Comparison of ENCODE assay signal across 19 cellular contexts in the genomic region with DNA sequence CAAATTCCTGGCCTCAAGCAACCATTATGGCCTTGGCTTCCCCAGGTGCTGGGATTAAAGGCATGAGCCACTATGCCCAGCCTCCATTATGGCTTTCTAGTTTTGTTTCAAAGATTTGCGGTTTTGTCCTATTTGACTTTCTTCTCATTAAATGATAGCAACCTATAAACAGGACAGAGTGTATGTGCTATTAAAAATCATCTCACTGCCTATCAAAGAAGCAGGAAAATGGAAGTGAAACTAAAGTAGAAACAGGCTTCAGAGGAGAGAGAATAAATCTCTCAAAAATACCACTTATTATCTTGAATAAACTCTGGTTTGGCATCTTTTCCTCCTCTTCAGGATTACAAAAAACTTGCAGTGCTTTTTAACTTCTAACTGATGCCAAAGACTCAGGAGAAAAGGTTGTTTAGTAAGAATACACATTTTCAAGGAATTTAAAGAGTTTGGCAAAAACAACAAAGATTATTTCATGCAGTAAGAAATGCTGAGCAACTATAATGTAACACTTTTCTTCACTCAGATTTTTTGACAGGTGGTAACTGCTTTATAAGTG. TPM values are rescaled to one million over a fixed set of nuclear protein-coding genes. Genes with fewer than 3 reads are reported as not detected.
DNase-seq lines count a peak whose midpoint lies in the region; ATAC-seq, FAIRE-seq and TF ChIP-seq lines count a peak whose summit lies in the region.
"Had no signal": no experiment of that assay in that cellular context is flagged by ENCODE, and none has a peak within 500 bp of the region (broad histone marks: within the 10 kb centered on the region; RNA-seq: fewer than 3 reads in every experiment).

No MANE protein-coding gene starts in this region.

- FAIRE-seq in GM19239 (lab: Jason Lieb, UNC), result peak; percentile 18
- FAIRE-seq: D721Med, H1 had no signal

- H3K79me2 ChIP-seq in SU-DHL-6 (ENCODE audit: insufficient read depth, low read length), result no peaks in the 10 kb centered on the region
- H3K79me2 ChIP-seq in hepatocyte, result peaks cover 62% of the 10 kb centered on the region

- no peaks in the 10 kb centered on the region for H3K9me3 ChIP-seq in BLaER1 treated with 17β-estradiol and CSF1 and Interleukin-3, amounts not matched to agents 10 nM and 100 nM (replicated peaks in 1 of 11)
- no peaks in the 10 kb centered on the region for H3K9me3 ChIP-seq in SU-DHL-6 (ENCODE audit: insufficient read depth, low read length)
- no peaks in the 10 kb centered on the region for H3K9me3 ChIP-seq in hepatocyte (ENCODE audit: low read depth)

- DNase-seq in GM19239 (ENCODE audit: insufficient read length, low spot score), result no peak
- DNase-seq in immature natural killer cell, result no peak
- no peak for DNase-seq in hepatocyte (ENCODE audit: low spot score)
- DNase-seq: NCI-H1436, NCI-H2227 treated with DMSO at 0.1 percent for 48 hours, trophoblast cell had no signal

- H3K9me3 Mint-ChIP-seq in immature natural killer cell, result no peaks in the 10 kb centered on the region
- H3K9me3 Mint-ChIP-seq: activated naive CD4-positive, alpha-beta T cell treated with anti-CD3 and anti-CD28 coated beads, Interleukin-2, amount 50 U/mL, for 72 hours; dendritic cell treated with granulocyte-macrophage colony-stimulating factor and Interleukin-4, amounts not matched to agents 40 ng/mL and 50 ng/mL, for 4 days had no signal

- WGBS in hepatocyte (ENCODE audit: low lambda C conversion rate, missing lambda C conversion rate), result 100% methylated on average over 1 of the region's 1 CpG

- H2AFZ ChIP-seq in SU-DHL-6 (ENCODE audit: low read depth, low read length, severe bottlenecking) (no peak overlapping the region), hepatocyte (no peak overlapping the region)

- no peak overlapping the region for H3K4me3 Mint-ChIP-seq in immature natural killer cell
- H3K4me3 Mint-ChIP-seq: dendritic cell treated with granulocyte-macrophage colony-stimulating factor and Interleukin-4, amounts not matched to agents 40 ng/mL and 50 ng/mL, for 4 days had no signal

- H3K36me3 ChIP-seq in BLaER1 treated with 17β-estradiol and CSF1 and Interleukin-3, amounts not matched to agents 10 nM and 100 nM, result peaks cover 81 to 99% (median 96%) of the 10 kb centered on the region in 11 experiments
- H3K36me3 ChIP-seq in SU-DHL-6 (ENCODE audit: low read length) (peaks cover 30% of the 10 kb centered on the region), hepatocyte (replicated peaks; ENCODE audit: insufficient read depth, low read depth) (peaks cover 4% of the 10 kb centered on the region)

- H3K4me1 Mint-ChIP-seq in immature natural killer cell, result peaks cover 14 to 40% of the 10 kb centered on the region in 2 donors

- TF ChIP-seq CTCF in SU-DHL-6 (IDR thresholded peaks at IDR 0.05; ENCODE audit: insufficient read depth, low read length, poor library complexity, severe bottlenecking) (no peak), hepatocyte (IDR thresholded peaks at IDR 0.05; ENCODE audit: poor library complexity) (no peak)

- H3K4me2 ChIP-seq in BLaER1 treated with 17β-estradiol and CSF1 and Interleukin-3, amounts not matched to agents 10 nM and 100 nM, result peak overlapping the region in 9 of 11 experiments; percentile 4 to 51 (median 33); a peak in 8 of 22 replicates
- H3K4me2 ChIP-seq in SU-DHL-6 (ENCODE audit: low read depth, low read length, poor library complexity, severe bottlenecking) (peak overlapping the region; percentile 56), hepatocyte (no peak overlapping the region)
- H3K4me2 ChIP-seq: smooth muscle cell had no signal

- peaks cover 36 to 56% (median 45%) of the 10 kb centered on the region in 10 experiments for H3K4me1 ChIP-seq in BLaER1 treated with 17β-estradiol and CSF1 and Interleukin-3, amounts not matched to agents 10 nM and 100 nM
- H3K4me1 ChIP-seq in hepatocyte (ENCODE audit: insufficient read depth), result no peaks in the 10 kb centered on the region

- peaks cover 35% of the 10 kb centered on the region for H3F3A ChIP-seq in SU-DHL-6 (ENCODE audit: insufficient read depth)

- H3K9ac ChIP-seq in BLaER1 treated with 17β-estradiol and CSF1 and Interleukin-3, amounts not matched to agents 10 nM and 100 nM, result 0 out of 22 replicates have a peak overlapping the region, but pooled peaks of 1 of the 11 experiments have one; percentile 23
- H3K9ac ChIP-seq in SU-DHL-6 (ENCODE audit: low read length), result peak overlapping the region; percentile 6; the same call in 1 of the 2 replicates

- H3K27me3 Mint-ChIP-seq in immature natural killer cell (ENCODE audit: low read depth in 3 of 3), result no peaks in the 10 kb centered on the region
- H3K27me3 Mint-ChIP-seq: dendritic cell treated with granulocyte-macrophage colony-stimulating factor and Interleukin-4, amounts not matched to agents 40 ng/mL and 50 ng/mL, for 4 days; progenitor cell of endocrine pancreas had no signal

- no peak overlapping the region for H3K4me3 ChIP-seq in BLaER1 treated with 17β-estradiol and CSF1 and Interleukin-3, amounts not matched to agents 10 nM and 100 nM
- H3K4me3 ChIP-seq in SU-DHL-6 (ENCODE audit: insufficient read depth, low read length, poor library complexity, severe bottlenecking), result no peak overlapping the region
- H3K4me3 ChIP-seq in hepatocyte, result no peak overlapping the region
- H3K4me3 ChIP-seq: smooth muscle cell had no signal

- H3K27me3 ChIP-seq in BLaER1 treated with 17β-estradiol and CSF1 and Interleukin-3, amounts not matched to agents 10 nM and 100 nM, result no peaks in the 10 kb centered on the region
- H3K27me3 ChIP-seq in SU-DHL-6 (ENCODE audit: low read length), result no peaks in the 10 kb centered on the region
- no peaks in the 10 kb centered on the region for H3K27me3 ChIP-seq in hepatocyte

- H3K27ac ChIP-seq in BLaER1 treated with 17β-estradiol and CSF1 and Interleukin-3, amounts not matched to agents 10 nM and 100 nM, result 0 out of 22 replicates have a peak overlapping the region, but pooled peaks of 1 of the 11 experiments have one; percentile 0
- H3K27ac ChIP-seq in SU-DHL-6 (ENCODE audit: low read depth, low read length), result peak overlapping the region; percentile 82
- H3K27ac ChIP-seq in hepatocyte, result no peak overlapping the region
- H3K27ac ChIP-seq: epithelial cell of prostate had no signal

- peak overlapping the region in 5 of 6 donors; percentile 22 to 57 (median 45) for H3K27ac Mint-ChIP-seq in immature natural killer cell
- H3K27ac Mint-ChIP-seq: activated naive CD4-positive, alpha-beta T cell treated with anti-CD3 and anti-CD28 coated beads, Interleukin-2, amount 50 U/mL, for 72 hours; dendritic cell treated with granulocyte-macrophage colony-stimulating factor and Interleukin-4, amounts not matched to agents 40 ng/mL and 50 ng/mL, for 4 days; progenitor cell of endocrine pancreas had no signal

- H3K36me3 Mint-ChIP-seq in immature natural killer cell, result peaks cover 16 to 46% (median 22%) of the 10 kb centered on the region in 3 donors

- ATAC-seq in GM18873 (IDR thresholded peaks at IDR 0.05; ENCODE audit: low FRiP score, unreplicated experiment) (no peak), GM19463 (IDR thresholded peaks at IDR 0.05; ENCODE audit: unreplicated experiment) (no peak), GM19455 (IDR thresholded peaks at IDR 0.05; ENCODE audit: unreplicated experiment) (no peak)
- ATAC-seq: activated naive CD4-positive, alpha-beta T cell treated with anti-CD3 and anti-CD28 coated beads, Interleukin-2, amount 50 U/mL, for 72 hours; Right ventricle myocardium inferior had no signal

- H3K9me2 ChIP-seq in SU-DHL-6 (replicated peaks; ENCODE audit: insufficient read depth, low read length) (no peaks in the 10 kb centered on the region), hepatocyte (replicated peaks; ENCODE audit: insufficient read depth) (no peaks in the 10 kb centered on the region)

- peaks cover 0 to 73% (median 26%) of the 10 kb centered on the region in 11 experiments; a peak in 14 of 22 replicates for H4K20me1 ChIP-seq in BLaER1 treated with 17β-estradiol and CSF1 and Interleukin-3, amounts not matched to agents 10 nM and 100 nM
- H4K20me1 ChIP-seq in SU-DHL-6 (ENCODE audit: low read depth, low read length) (no peaks in the 10 kb centered on the region), hepatocyte (ENCODE audit: insufficient read depth, poor library complexity, severe bottlenecking) (peaks cover 12% of the 10 kb centered on the region)

RNA-seq across cellular contexts. Expression of a gene that starts 28.7 kb away (rescaled TPM):
- polyA plus RNA-seq in immature natural killer cell, result 10 to 100 TPM in 2 of 3 donors, 1 to 10 TPM in 1; 4.8 to 23.2 (median 11.2) TPM
- total RNA-seq in hepatocyte, result 60.3 and 66.8 TPM in 2 replicates
- 46.4 and 50.8 TPM in 2 replicates for polyA plus RNA-seq in hepatocyte
